Comparison of ENCODE assay signal across 16 cellular contexts in genomic region chr9:99141849-99142248, GRCh38. TPM values are rescaled to one million over a fixed set of nuclear protein-coding genes. Genes with fewer than 3 reads are reported as not detected.
DNase-seq lines count a peak whose midpoint lies in the region; ATAC-seq and TF ChIP-seq lines count a peak whose summit lies in the region.
"Had no signal": no experiment of that assay in that cellular context is flagged by ENCODE, and none has a peak within 500 bp of the region (broad histone marks: within the 10 kb centered on the region; RNA-seq: fewer than 3 reads in every experiment).

No MANE protein-coding gene starts in this region.

- H3K18ac ChIP-seq in mesenchymal stem cell (ENCODE audit: low read depth in 1 of 2, low read length in 2 of 2) = no peak overlapping the region

- DNase-seq in mesenchymal stem cell = no peak
- DNase-seq in GM19238 (ENCODE audit: insufficient read length, low spot score) = no peak
- DNase-seq: AML-193; CD8-positive, alpha-beta T cell; NCI-H146; NCI-H2081 treated with DMSO at 0.1 percent for 48 hours; NCI-H524 treated with DMSO at 0.1 percent for 48 hours; OCI-M1 had no signal

- peaks cover 9 to 77% of the 10 kb centered on the region in 2 experiments for H3K36me3 ChIP-seq in mesenchymal stem cell (ENCODE audit: control insufficient read depth in 1 of 2, insufficient read depth in 2 of 2, low read depth in 1 of 2, low read length in 2 of 2)
- peaks cover 11% of the 10 kb centered on the region for H3K36me3 ChIP-seq in rectal smooth muscle tissue (ENCODE audit: control insufficient read depth, insufficient read depth, low read length)

- H3K79me1 ChIP-seq in mesenchymal stem cell (replicated peaks; ENCODE audit: low read length, poor library complexity, severe bottlenecking) = peaks cover 3% of the 10 kb centered on the region

- H3K4me1 ChIP-seq in mesenchymal stem cell (ENCODE audit: control insufficient read depth, insufficient read depth, low read depth, low read length) (no peaks in the 10 kb centered on the region), rectal smooth muscle tissue (ENCODE audit: control insufficient read depth, insufficient read depth, low read length) (peaks cover 7% of the 10 kb centered on the region)

- H2AK5ac ChIP-seq in mesenchymal stem cell (ENCODE audit: low read length, severe bottlenecking) = no peak overlapping the region

- TF ChIP-seq CTCF in C4-2B (conservative IDR thresholded peaks at IDR 0.05) (no peak), VCaP (conservative IDR thresholded peaks at IDR 0.05) (no peak)

- no peak overlapping the region for H3K4me2 ChIP-seq in mesenchymal stem cell (ENCODE audit: low read length, poor library complexity, severe bottlenecking)

- H3K9me3 ChIP-seq in mesenchymal stem cell (ENCODE audit: control insufficient read depth, low read length) = no peaks in the 10 kb centered on the region

- H3K4me3 ChIP-seq in mesenchymal stem cell (ENCODE audit: insufficient read depth in 1 of 2, low read depth in 1 of 2, low read length in 2 of 2) = no peak overlapping the region
- H3K4me3 ChIP-seq in rectal smooth muscle tissue (ENCODE audit: low read length) = no peak overlapping the region

- no peak overlapping the region for H2BK120ac ChIP-seq in mesenchymal stem cell (ENCODE audit: low read depth, low read length)

- peak overlapping the region; percentile 66; the same call in 1 of the 2 replicates for H3K27ac ChIP-seq in C4-2B
- peak overlapping the region; percentile 48 for H3K27ac ChIP-seq in VCaP
- no peak overlapping the region for H3K27ac ChIP-seq in mesenchymal stem cell (ENCODE audit: low read length, poor library complexity, severe bottlenecking)
- H3K27ac ChIP-seq in rectal smooth muscle tissue (ENCODE audit: low read depth, low read length) = peak overlapping the region; percentile 52
- H3K27ac ChIP-seq: HL-60, RWPE1 had no signal

- H4K91ac ChIP-seq in mesenchymal stem cell (ENCODE audit: low read length) = no peak overlapping the region

- ATAC-seq in HG02610 (IDR thresholded peaks at IDR 0.05; ENCODE audit: unreplicated experiment) (no peak), HG03571 (IDR thresholded peaks at IDR 0.05; ENCODE audit: unreplicated experiment) (no peak)
- ATAC-seq: CD8-positive, alpha-beta T cell; HCT116 had no signal

- no peak overlapping the region for H3K9ac ChIP-seq in mesenchymal stem cell (ENCODE audit: low read length)
- no peak overlapping the region for H3K9ac ChIP-seq in rectal smooth muscle tissue (ENCODE audit: low read length)

- H3K27me3 ChIP-seq in mesenchymal stem cell (ENCODE audit: control insufficient read depth in 1 of 2, insufficient read depth in 1 of 2, low read length in 2 of 2) (no peaks in the 10 kb centered on the region), rectal smooth muscle tissue (ENCODE audit: control insufficient read depth, insufficient read depth, low read length) (no peaks in the 10 kb centered on the region)

- H2AFZ ChIP-seq in mesenchymal stem cell (ENCODE audit: low read depth, low read length) = no peak overlapping the region

- H3K23ac ChIP-seq in mesenchymal stem cell (ENCODE audit: low read length in 2 of 2) = no peak overlapping the region

- no peak overlapping the region for H2BK5ac ChIP-seq in mesenchymal stem cell (ENCODE audit: low read depth, low read length, poor library complexity, severe bottlenecking)

- 99% methylated on average over 5 of the region's 5 CpGs for WGBS in mesenchymal stem cell

- no peak overlapping the region for H2BK12ac ChIP-seq in mesenchymal stem cell (ENCODE audit: low read length in 2 of 2)

- H3K4ac ChIP-seq in mesenchymal stem cell (ENCODE audit: low read depth in 1 of 2, low read length in 2 of 2) = no peak overlapping the region

- H2BK15ac ChIP-seq in mesenchymal stem cell (ENCODE audit: low read depth, poor library complexity, severe bottlenecking) = peak overlapping the region; percentile 21

- no peak overlapping the region for H3K14ac ChIP-seq in mesenchymal stem cell (ENCODE audit: low read length in 2 of 2)

- H4K8ac ChIP-seq in mesenchymal stem cell (ENCODE audit: low read length) = no peak overlapping the region

RNA-seq across cellular contexts. Expression of gene TGFBR1, which starts 36.9 kb away (rescaled TPM):
- 55.8 TPM for polyA plus RNA-seq in mesenchymal stem cell (2013, experiment 1 of 2)
- 57.6 TPM for polyA plus RNA-seq in mesenchymal stem cell (2013, experiment 2 of 2)
